8 cellular contexts compared by ENCODE assay signal in genomic region chr9:94681508-94681907, GRCh38. TPM values are rescaled to one million over a fixed set of nuclear protein-coding genes. Genes with fewer than 3 reads are reported as not detected.
DNase-seq lines count a peak whose midpoint lies in the region; ATAC-seq and TF ChIP-seq lines count a peak whose summit lies in the region.

No MANE protein-coding gene starts in this region.

- intact Hi-C loops in Caco-2 (cut with micrococcal nuclease; ENCODE audit: unreplicated experiment) = loop anchor here (1.0 to 5.0 kb wide), 4 partner anchors 45 to 449 kb away; partner anchors contain the start of gene AOPEP
- intact Hi-C loops in right lobe of liver (cut with DNase I) = no loop called here

- H3K4me1 Mint-ChIP-seq in Caco-2 (ENCODE audit: low read depth, unreplicated experiment) = peaks cover 15% of the 10 kb centered on the region

- no TSS peak for BruUV-seq in Caco-2 (replicated peaks; lab: Mats Ljungman, UMichigan)

- peak; percentile 78 to 80 for DNase-seq in Caco-2
- DNase-seq in HEK293T (ENCODE audit: extremely low spot score) = peak; percentile 72
- DNase-seq in NCI-H510A treated with DMSO at 0.1 percent for 48 hours (lab: John Stamatoyannopoulos, UW) = peak; percentile 60
- DNase-seq in activated CD4-positive, alpha-beta T cell treated with anti-CD3 and anti-CD28 coated beads, Interleukin-2, amount 50 U/mL, for 4 hours = peak; percentile 34 to 47
- DNase-seq in dermis microvascular lymphatic vessel endothelial cell (ENCODE audit: low read depth in 2 of 2) = peak; percentile 63 to 78
- DNase-seq in right lobe of liver = peak; percentile 76 to 81 (median 79)
- DNase-seq in stimulated activated CD4-positive, alpha-beta T cell treated with anti-CD3 and anti-CD28 coated beads, Interleukin-4, amount 100 ng/mL, for 24 hours = peak; percentile 65

- H3K9me3 Mint-ChIP-seq in Caco-2 (ENCODE audit: unreplicated experiment) = no peaks in the 10 kb centered on the region

- H3K36me3 ChIP-seq in Caco-2 (ENCODE audit: control insufficient read depth, insufficient read depth, low read length) (no peaks in the 10 kb centered on the region), right lobe of liver (no peaks in the 10 kb centered on the region)

- H3K27me3 Mint-ChIP-seq in Caco-2 (ENCODE audit: insufficient read depth, unreplicated experiment) = no peaks in the 10 kb centered on the region

- WGBS in right lobe of liver (ENCODE audit: insufficient coverage, low coverage, low lambda C conversion rate, missing lambda C conversion rate) = 0% methylated on average over 7 of the region's 7 CpGs

- peak overlapping the region in 1 of 3 donors; percentile 26 for H3K27ac ChIP-seq in right lobe of liver

- no peak overlapping the region for H3K4me3 Mint-ChIP-seq in Caco-2 (ENCODE audit: unreplicated experiment)

- no peak for TF ChIP-seq POLR2A in right lobe of liver (IDR thresholded peaks at IDR 0.05)

- CTCF ChIA-PET in Caco-2 (lab: Charles Lee) = interaction anchor here (0.5 to 2.5 kb wide), 15 partner anchors 11 to 487 kb away, joined by 3 to 27 read pairs (median 6); no protein-coding TSS in a partner anchor
- CTCF ChIA-PET in HEK293T (lab: Yijun Ruan, JAX) = interaction anchor here (0.6 to 2.5 kb wide), 11 partner anchors 12 to 487 kb away, joined by 3 to 13 read pairs (median 5); no protein-coding TSS in a partner anchor

- POLR2A ChIA-PET in Caco-2 (lab: Charles Lee) (interaction anchor here (0.5 to 1.2 kb wide), 2 partner anchors 17 to 45 kb away, joined by 3 to 7 read pairs; partner anchors contain the start of gene AOPEP), HEK293T (lab: Yijun Ruan, JAX) (no interaction called here)

- TF ChIP-seq CTCF in Caco-2 (IDR thresholded peaks at IDR 0.05; ENCODE audit: insufficient read depth in 1 of 2, low read depth in 1 of 2, low read length in 1 of 2, severe bottlenecking in 1 of 2, unreplicated experiment in 1 of 2) = peak; percentile 78 to 84
- peak; percentile 68 to 82 (median 74) for TF ChIP-seq CTCF in right lobe of liver (IDR thresholded peaks at IDR 0.05)

- no peaks in the 10 kb centered on the region for H3K27me3 ChIP-seq in Caco-2 (replicated peaks; ENCODE audit: control insufficient read depth, insufficient read depth, low read length)
- H3K27me3 ChIP-seq in right lobe of liver = no peaks in the 10 kb centered on the region

- H3K36me3 Mint-ChIP-seq in Caco-2 (ENCODE audit: insufficient read depth, unreplicated experiment) = no peaks in the 10 kb centered on the region

- H3K4me3 ChIP-seq in Caco-2 (ENCODE audit: low read depth, low read length) (no peak overlapping the region), right lobe of liver (no peak overlapping the region)

- H3K4me1 ChIP-seq in Caco-2 (peaks cover 12% of the 10 kb centered on the region), right lobe of liver (peaks cover 0 to 10% (median 0%) of the 10 kb centered on the region in 4 donors)

- peak overlapping the region; percentile 42 for H3K27ac Mint-ChIP-seq in Caco-2 (ENCODE audit: unreplicated experiment)

- no peaks in the 10 kb centered on the region for H3K9me3 ChIP-seq in Caco-2
- H3K9me3 ChIP-seq in right lobe of liver = no peaks in the 10 kb centered on the region

- ATAC-seq in right lobe of liver (peak; percentile 98 to 99 (median 98)), GM19324 (IDR thresholded peaks at IDR 0.05; ENCODE audit: low FRiP score, unreplicated experiment) (no peak)

TF ChIP-seq in HEK293T, 16 proteins besides CTCF, POLR2A, EP300 and RAD21:
- TF ChIP-seq BHLHE40 (IDR thresholded peaks at IDR 0.05; ENCODE audit: borderline replicate concordance) (no peak), LEF1 (IDR thresholded peaks at IDR 0.05; ENCODE audit: borderline replicate concordance) (no peak), L3MBTL2 (conservative IDR thresholded peaks at IDR 0.05) (no peak), FOXM1 (IDR thresholded peaks at IDR 0.05; ENCODE audit: borderline replicate concordance) (no peak), SUZ12 (IDR thresholded peaks at IDR 0.05) (no peak), PKNOX1 (IDR thresholded peaks at IDR 0.05) (no peak), ARNT (IDR thresholded peaks at IDR 0.05) (no peak)

RNA-seq across cellular contexts. Expression of gene FBP1, which starts 42.2 kb away (rescaled TPM):
- total RNA-seq in Caco-2 (2022) (1.8 and 2.3 TPM in 2 replicates), dermis microvascular lymphatic vessel endothelial cell (0.51 and 0.64 TPM in 2 replicates), right lobe of liver (100 to 1,000 TPM; 180 to 781 (median 384) TPM)

RNA-seq across cellular contexts. Expression of gene AOPEP, which starts 45.0 kb away (rescaled TPM):
- total RNA-seq in Caco-2 (2022) (61.7 and 63.3 TPM in 2 replicates), dermis microvascular lymphatic vessel endothelial cell (24.6 and 28.3 TPM in 2 replicates), right lobe of liver (100 to 1,000 TPM in 1 of 6 experiments, 10 to 100 TPM in 5; 36.6 to 110 (median 63.3) TPM)

Comparison
In these comparisons a context has a peak if more than half of its experiments do, and no peak if none do; other contexts are left out.
1. RNA of gene FBP1, which starts 42.2 kb away (total RNA-seq): 180 to 781 TPM in right lobe of liver; 1.8 to 2.3 TPM in Caco-2 and 0.51 to 0.64 TPM in dermis microvascular lymphatic vessel endothelial cell; every median in the first group is over 10 times any median in the second.
2. Peak in every context shown above with its lines, with median percentiles within 50 percentile points of each other: DNase-seq.